18 cellular contexts compared by ENCODE assay signal in the genomic region with DNA sequence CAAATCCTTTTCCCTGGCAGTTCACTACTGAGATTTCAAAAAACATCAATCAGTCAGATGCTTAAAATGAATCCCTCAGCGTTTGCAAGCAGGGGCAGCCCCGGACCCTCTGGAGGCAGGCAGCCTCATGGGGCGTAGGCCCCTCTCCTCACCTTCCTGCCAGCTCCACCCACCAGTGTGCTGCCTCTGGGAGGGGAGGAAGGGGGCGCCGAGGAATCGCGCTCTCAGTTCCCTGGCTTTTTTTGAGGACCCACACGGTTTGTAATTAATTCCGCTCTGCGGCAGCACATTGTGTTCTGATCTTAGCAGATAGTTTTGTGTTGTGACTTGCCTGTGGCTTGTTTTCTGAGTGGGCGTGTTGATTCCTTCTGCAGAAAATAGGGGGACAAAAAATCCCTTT.
A peak's percentile ranks its signal among the peaks of the same experiment; 100 is the strongest.
DNase-seq lines count a peak whose midpoint lies in the region; ATAC-seq and TF ChIP-seq lines count a peak whose summit lies in the region.
"Had no signal": no experiment of that assay in that cellular context is flagged by ENCODE, and none has a peak within 500 bp of the region (broad histone marks: within the 10 kb centered on the region; RNA-seq: fewer than 3 reads in every experiment).

No MANE protein-coding gene starts in this region.

- no peak for ATAC-seq in HG02870 (IDR thresholded peaks at IDR 0.05; ENCODE audit: unreplicated experiment)
- ATAC-seq: activated CD8-positive, alpha-beta T cell treated with anti-CD3 and anti-CD28 coated beads, Interleukin-2, amount 10 ng/mL, durations not matched to agents 7 days and 5 days; activated naive CD4-positive, alpha-beta T cell treated with anti-CD3 and anti-CD28 coated beads, Interleukin-2, amount 50 U/mL, for 72 hours; stimulated activated naive B cell treated with anti-CD40 and anti-IgM and Interleukin-4, amounts not matched to agents 10 μg/mL and 1 μg/mL and 100 μg/mL, for 72 hours had no signal

- POLR2A ChIA-PET in RWPE1 (lab: Yijun Ruan, JAX; ENCODE audit: low non-redundant PET) = no interaction called here

- intact Hi-C loops in esophagus squamous epithelium (cut with DNase I) = loop anchor here (5.0 to 10.0 kb wide), 5 partner anchors 52 to 284 kb away; no protein-coding TSS in a partner anchor

- H3K36me3 ChIP-seq in esophagus squamous epithelium = no peaks in the 10 kb centered on the region
- H3K36me3 ChIP-seq: heart right ventricle, left ventricle myocardium inferior, prostate gland had no signal

- H3K4me3 ChIP-seq in esophagus squamous epithelium = no peak overlapping the region
- H3K4me3 ChIP-seq: heart right ventricle, left ventricle myocardium inferior, prostate gland had no signal

- WGBS in esophagus squamous epithelium, 2 donors = 29 to 83% methylated on average over 1 to 10 of the region's 11 CpGs

- TF ChIP-seq CTCF in RWPE1 (conservative IDR thresholded peaks at IDR 0.05; ENCODE audit: low read depth) (no peak), esophagus squamous epithelium (IDR thresholded peaks at IDR 0.05) (no peak)

- H3K27me3 ChIP-seq in esophagus squamous epithelium = peaks cover 0 to 28% (median 0%) of the 10 kb centered on the region in 4 donors

- CTCF ChIA-PET in RWPE1 (lab: Yijun Ruan, JAX) = interaction anchor here (0.7 to 0.9 kb wide), 2 partner anchors 46 to 120 kb away, joined by 3 to 4 read pairs; no protein-coding TSS in a partner anchor

- DNase-seq in NCI-H2171 treated with DMSO at 0.1 percent for 48 hours (lab: John Stamatoyannopoulos, UW) (peak; percentile 17), NCI-H2171 (lab: John Stamatoyannopoulos, UW) (no peak), RWPE1 (ENCODE audit: low spot score) (no peak), esophagus squamous epithelium (lab: John Stamatoyannopoulos, UW) (no peak), NCI-H187 treated with DMSO at 0.1 percent for 48 hours (lab: John Stamatoyannopoulos, UW) (no peak), H4 (ENCODE audit: low spot score) (no peak)
- peak; percentile 29 for DNase-seq in stimulated activated CD8-positive, alpha-beta memory T cell treated with anti-CD3 and anti-CD28 coated beads, Interleukin-4, amount 100 ng/mL, for 48 hours
- DNase-seq: activated CD8-positive, alpha-beta T cell treated with anti-CD3 and anti-CD28 coated beads, Interleukin-2, amount 10 ng/mL, durations not matched to agents 7 days and 5 days; AML-193; heart right ventricle; left ventricle myocardium inferior; midbrain; NCI-H446 treated with DMSO at 0.1 percent for 48 hours; stimulated activated naive B cell treated with anti-CD40 and anti-IgM and Interleukin-4, amounts not matched to agents 10 μg/mL and 1 μg/mL and 100 μg/mL, for 72 hours had no signal

- H3K4me1 ChIP-seq in esophagus squamous epithelium = peaks cover 28 to 69% (median 36%) of the 10 kb centered on the region in 3 donors

- no peaks in the 10 kb centered on the region for H3K9me3 ChIP-seq in esophagus squamous epithelium
- H3K9me3 ChIP-seq: prostate gland had no signal

- TF ChIP-seq POLR2A in esophagus squamous epithelium (IDR thresholded peaks at IDR 0.05) = no peak

- H3K27ac ChIP-seq in RWPE1 = peak overlapping the region; percentile 90
- peak overlapping the region; percentile 48 to 69 (median 61) for H3K27ac ChIP-seq in esophagus squamous epithelium
- H3K27ac ChIP-seq: epithelial cell of prostate, heart right ventricle, left ventricle myocardium inferior, prostate gland had no signal

Comparison
In these comparisons a context has a peak if more than half of its experiments do, and no peak if none do; other contexts are left out.
1. DNase-seq: peak in NCI-H2171 treated with DMSO at 0.1 percent for 48 hours (single experiment) and stimulated activated CD8-positive, alpha-beta memory T cell treated with anti-CD3 and anti-CD28 coated beads, Interleukin-4, amount 100 ng/mL, for 48 hours (single experiment); none in NCI-H2171 (single experiment), RWPE1 (single experiment), esophagus squamous epithelium (single experiment), NCI-H187 treated with DMSO at 0.1 percent for 48 hours (single experiment) and H4 (single experiment).